ENCODE assay signal across 17 cellular contexts in genomic region chr5:109450129-109450877, GRCh38. TPM values are rescaled to one million over a fixed set of nuclear protein-coding genes. Genes with fewer than 3 reads are reported as not detected.
DNase-seq lines count a peak whose midpoint lies in the region; ATAC-seq, FAIRE-seq and TF ChIP-seq lines count a peak whose summit lies in the region.
"Had no signal": no experiment of that assay in that cellular context is flagged by ENCODE, and none has a peak within 500 bp of the region (broad histone marks: within the 10 kb centered on the region; RNA-seq: fewer than 3 reads in every experiment).

No MANE protein-coding gene starts in this region.

- peaks cover 0 to 6% (median 2%) of the 10 kb centered on the region in 7 donors for H3K9me3 Mint-ChIP-seq in CD14-positive monocyte
- H3K9me3 Mint-ChIP-seq: activated T-helper 17 cell treated with anti-CD3 and anti-CD28 coated beads, Interleukin-2, amount 50 U/mL, for 72 hours had no signal

- H3K27me3 Mint-ChIP-seq in CD14-positive monocyte (ENCODE audit: low read depth in 3 of 3), result peaks cover 0 to 2% (median 0%) of the 10 kb centered on the region in 3 donors

- FAIRE-seq in GM19239 (lab: Jason Lieb, UNC), result no peak

- peaks cover 12% of the 10 kb centered on the region for H3K4me1 ChIP-seq in iPS-18a (ENCODE audit: control insufficient read depth, low read depth, low read length)

- H3K4me3 ChIP-seq in iPS-18a (ENCODE audit: low read length), result peak overlapping the region; percentile 39
- H3K4me3 ChIP-seq in coronary artery, result no peak overlapping the region
- H3K4me3 ChIP-seq: esophagus squamous epithelium, lower lobe of right lung, stomach had no signal

- ATAC-seq in GM21515 (IDR thresholded peaks at IDR 0.05; ENCODE audit: unreplicated experiment), result peak; percentile 84
- ATAC-seq: activated T-helper 17 cell treated with anti-CD3 and anti-CD28 coated beads, Interleukin-2, amount 50 U/mL, for 72 hours; lower lobe of right lung had no signal

- intact Hi-C loops in CD14-positive monocyte (cut with micrococcal nuclease), result loop anchor here in 1 of 2 donors (10.0 kb wide), 1 partner anchor 716 kb away; no protein-coding TSS in a partner anchor

- H3K4me1 Mint-ChIP-seq in CD14-positive monocyte, result peaks cover 15% of the 10 kb centered on the region
- H3K4me1 Mint-ChIP-seq: activated T-helper 17 cell treated with anti-CD3 and anti-CD28 coated beads, Interleukin-2, amount 50 U/mL, for 72 hours had no signal

- H3K27me3 ChIP-seq in iPS-18a (ENCODE audit: control insufficient read depth, insufficient read depth, low read length), result no peaks in the 10 kb centered on the region
- H3K27me3 ChIP-seq: esophagus squamous epithelium, stomach had no signal

- H3K27ac ChIP-seq in iPS-18a (ENCODE audit: low read length) (no peak overlapping the region), coronary artery (no peak overlapping the region)
- H3K27ac ChIP-seq: esophagus squamous epithelium, lower lobe of right lung, stomach had no signal

- H3K9me3 ChIP-seq in iPS-18a (ENCODE audit: control insufficient read depth, low read depth, low read length), result no peaks in the 10 kb centered on the region
- H3K9me3 ChIP-seq: esophagus squamous epithelium, lower lobe of right lung, stomach had no signal

- no peak for DNase-seq in CD14-positive monocyte (ENCODE audit: low spot score)
- peak; percentile 23 for DNase-seq in NCI-H69 (lab: John Stamatoyannopoulos, UW)
- DNase-seq in GM19239 (ENCODE audit: insufficient read length, low spot score), result no peak
- no peak for DNase-seq in coronary artery (ENCODE audit: low spot score)
- DNase-seq in OCI-M1 (lab: John Stamatoyannopoulos, UW), result no peak
- no peak for DNase-seq in NCI-H774 (lab: John Stamatoyannopoulos, UW)
- DNase-seq: cortex of kidney, esophagus squamous epithelium, lower lobe of right lung, NCI-H2081, NCI-H748 treated with DMSO at 0.1 percent for 48 hours, SHP77, T1000 had no signal

- H3K36me3 Mint-ChIP-seq in CD14-positive monocyte, result no peaks in the 10 kb centered on the region

- no peak overlapping the region for H3K27ac Mint-ChIP-seq in CD14-positive monocyte
- H3K27ac Mint-ChIP-seq: activated T-helper 17 cell treated with anti-CD3 and anti-CD28 coated beads, Interleukin-2, amount 50 U/mL, for 72 hours had no signal

- H3K36me3 ChIP-seq in iPS-18a (ENCODE audit: control insufficient read depth, low read depth, low read length), result no peaks in the 10 kb centered on the region
- H3K36me3 ChIP-seq: esophagus squamous epithelium, lower lobe of right lung, stomach had no signal

- H3K9ac ChIP-seq in iPS-18a (ENCODE audit: low read length), result no peak overlapping the region

- no peak for TF ChIP-seq CTCF in CD14-positive monocyte (IDR thresholded peaks at IDR 0.05)
- TF ChIP-seq CTCF in coronary artery (IDR thresholded peaks at IDR 0.05), result no peak

- H3K4me3 Mint-ChIP-seq in CD14-positive monocyte, result peak overlapping the region; percentile 54 to 77
- H3K4me3 Mint-ChIP-seq: activated T-helper 17 cell treated with anti-CD3 and anti-CD28 coated beads, Interleukin-2, amount 50 U/mL, for 72 hours had no signal

RNA-seq across cellular contexts. Expression of gene PJA2, which starts 40.5 kb away (rescaled TPM):
- polyA plus RNA-seq in CD14-positive monocyte, result 10 to 100 TPM; 49.7 to 74.1 TPM
